Comparison of ENCODE assay signal across 20 cellular contexts in genomic region chr6:4474810-4475209, GRCh38.
"Had no signal": no experiment of that assay in that cellular context is flagged by ENCODE, and none has a peak within 500 bp of the region (broad histone marks: within the 10 kb centered on the region; RNA-seq: fewer than 3 reads in every experiment).

No MANE protein-coding gene starts in this region.

- H3K4me3 ChIP-seq: coronary artery, heart left ventricle, pancreas, smooth muscle cell had no signal

- ATAC-seq: heart left ventricle; pancreas; right cardiac atrium; stimulated activated effector memory CD8-positive, alpha-beta T cell treated with anti-CD3 and anti-CD28 coated beads, Interleukin-12 subunit alpha, Interleukin-12 subunit beta, amount 100 ng/mL, for 72 hours had no signal

- H3K27ac ChIP-seq: coronary artery, heart left ventricle, pancreas had no signal

- H3K9me3 ChIP-seq: pancreas had no signal

- H3K4me1 Mint-ChIP-seq: nephron; stimulated activated effector memory CD8-positive, alpha-beta T cell treated with anti-CD3 and anti-CD28 coated beads, Interleukin-12 subunit alpha, Interleukin-12 subunit beta, amount 100 ng/mL, for 72 hours had no signal

- H3K27ac Mint-ChIP-seq: endodermal cell; naive B cell; nephron; progenitor cell of endocrine pancreas; stimulated activated effector memory CD8-positive, alpha-beta T cell treated with anti-CD3 and anti-CD28 coated beads, Interleukin-12 subunit alpha, Interleukin-12 subunit beta, amount 100 ng/mL, for 72 hours had no signal

- H3K4me2 ChIP-seq: smooth muscle cell had no signal

- H3K36me3 ChIP-seq: heart left ventricle, pancreas had no signal

- H3K27me3 ChIP-seq: heart left ventricle, pancreas had no signal

- H3K36me3 Mint-ChIP-seq: stimulated activated effector memory CD8-positive, alpha-beta T cell treated with anti-CD3 and anti-CD28 coated beads, Interleukin-12 subunit alpha, Interleukin-12 subunit beta, amount 100 ng/mL, for 72 hours had no signal

- DNase-seq: effector CD4-positive, alpha-beta T cell; endodermal cell; heart left ventricle; hippocampal formation; kidney glomerular epithelial cell; mesendoderm; naive B cell; occipital lobe; pancreas; right cardiac atrium; stimulated activated CD4-positive, alpha-beta T cell treated with anti-CD3 and anti-CD28 coated beads, Interleukin-4, amount 100 ng/mL, for 1 hour; stimulated activated CD8-positive, alpha-beta memory T cell treated with anti-CD3 and anti-CD28 coated beads, Interleukin-4, amount 100 ng/mL, for 48 hours; trophoblast cell had no signal

- H3K4me3 Mint-ChIP-seq: endodermal cell; naive B cell; nephron; stimulated activated effector memory CD8-positive, alpha-beta T cell treated with anti-CD3 and anti-CD28 coated beads, Interleukin-12 subunit alpha, Interleukin-12 subunit beta, amount 100 ng/mL, for 72 hours had no signal

- FAIRE-seq: endothelial cell of umbilical vein, frontal cortex, pancreas had no signal

- H3K4me1 ChIP-seq: pancreas had no signal
